In the genomic region with DNA sequence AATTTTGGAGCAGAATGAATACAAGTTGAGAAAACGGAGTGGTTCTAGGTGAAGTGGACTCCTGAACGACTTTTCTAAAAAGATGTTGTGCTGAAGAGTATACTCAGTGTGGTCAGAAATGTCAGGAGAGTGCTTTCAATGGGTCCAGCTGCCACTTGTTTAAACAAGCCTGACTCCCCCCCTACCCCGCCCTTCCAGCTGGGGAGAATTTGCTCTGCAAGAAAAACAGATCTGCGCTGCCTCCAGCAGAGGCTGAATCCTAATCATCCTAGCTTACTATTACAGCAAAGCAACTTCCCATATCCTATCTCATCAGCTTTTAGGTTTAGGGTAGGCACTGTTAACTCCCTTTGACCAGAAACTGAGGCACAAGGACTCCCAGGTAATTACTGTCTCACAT, we compare ENCODE assay signal across 12 cellular contexts. TPM values are rescaled to one million over a fixed set of nuclear protein-coding genes. Genes with fewer than 3 reads are reported as not detected.
DNase-seq lines count a peak whose midpoint lies in the region; ATAC-seq and TF ChIP-seq lines count a peak whose summit lies in the region.
"Had no signal": no experiment of that assay in that cellular context is flagged by ENCODE, and none has a peak within 500 bp of the region (broad histone marks: within the 10 kb centered on the region; RNA-seq: fewer than 3 reads in every experiment).

No MANE protein-coding gene starts in this region.

- H3K4me1 ChIP-seq in ES-I3 (ENCODE audit: insufficient read depth, low read length) (no peaks in the 10 kb centered on the region), left ventricle myocardium inferior (peaks cover 9% of the 10 kb centered on the region)

- H3K27ac Mint-ChIP-seq in nephron = peak overlapping the region in 1 of 3 experiments; percentile 87
- H3K27ac Mint-ChIP-seq in natural killer cell treated with Interleukin-12 subunit alpha and Interleukin-12 subunit beta and Interleukin-15 and Interleukin-18, amount 100 ng/mL, for 72 hours = no peak overlapping the region
- H3K27ac Mint-ChIP-seq: stimulated activated naive CD8-positive, alpha-beta T cell treated with anti-CD3 and anti-CD28 coated beads, Interleukin-15, Interleukin-2, amounts not matched to agents 100 ng/mL and 50 ng/mL, for 24 hours had no signal

- no peak for ATAC-seq in natural killer cell treated with Interleukin-12 subunit alpha and Interleukin-12 subunit beta and Interleukin-15 and Interleukin-18, amount 100 ng/mL, for 72 hours
- no peak for ATAC-seq in HG03175 (IDR thresholded peaks at IDR 0.05; ENCODE audit: unreplicated experiment)
- no peak for ATAC-seq in omental fat pad (ENCODE audit: low FRiP score)

- peaks cover 35% of the 10 kb centered on the region for H3K9me3 Mint-ChIP-seq in nephron
- H3K9me3 Mint-ChIP-seq in natural killer cell treated with Interleukin-12 subunit alpha and Interleukin-12 subunit beta and Interleukin-15 and Interleukin-18, amount 100 ng/mL, for 72 hours = peaks cover 3% of the 10 kb centered on the region
- H3K9me3 Mint-ChIP-seq: stimulated activated naive CD8-positive, alpha-beta T cell treated with anti-CD3 and anti-CD28 coated beads, Interleukin-15, Interleukin-2, amounts not matched to agents 100 ng/mL and 50 ng/mL, for 24 hours had no signal

- H3K27me3 ChIP-seq in left ventricle myocardium inferior (ENCODE audit: low read depth) = peaks cover 22% of the 10 kb centered on the region

- no peak overlapping the region for H3K4me3 ChIP-seq in left ventricle myocardium inferior

- H3K9me3 ChIP-seq in ES-I3 (ENCODE audit: control insufficient read depth, insufficient read depth, low read length) (no peaks in the 10 kb centered on the region), left ventricle myocardium inferior (replicated peaks) (no peaks in the 10 kb centered on the region)
- H3K9me3 ChIP-seq: neutrophil had no signal

- H3K9ac ChIP-seq in ES-I3 (ENCODE audit: low read depth, low read length) = peak overlapping the region; percentile 46; the same call in 1 of the 2 replicates

- H3K36me3 ChIP-seq in ES-I3 (ENCODE audit: insufficient read depth, low read length) = no peaks in the 10 kb centered on the region
- no peaks in the 10 kb centered on the region for H3K36me3 ChIP-seq in left ventricle myocardium inferior
- H3K36me3 ChIP-seq: neutrophil had no signal

- H3K4me3 Mint-ChIP-seq in nephron = peak overlapping the region in 2 of 3 experiments; percentile 62 to 76
- H3K4me3 Mint-ChIP-seq in natural killer cell treated with Interleukin-12 subunit alpha and Interleukin-12 subunit beta and Interleukin-15 and Interleukin-18, amount 100 ng/mL, for 72 hours = no peak overlapping the region
- H3K4me3 Mint-ChIP-seq: stimulated activated naive CD8-positive, alpha-beta T cell treated with anti-CD3 and anti-CD28 coated beads, Interleukin-15, Interleukin-2, amounts not matched to agents 100 ng/mL and 50 ng/mL, for 24 hours had no signal

- no peaks in the 10 kb centered on the region for H3K4me1 Mint-ChIP-seq in nephron
- no peaks in the 10 kb centered on the region for H3K4me1 Mint-ChIP-seq in natural killer cell treated with Interleukin-12 subunit alpha and Interleukin-12 subunit beta and Interleukin-15 and Interleukin-18, amount 100 ng/mL, for 72 hours (ENCODE audit: low read depth in 2 of 2)

- TF ChIP-seq CTCF in nephron (IDR thresholded peaks at IDR 0.05; ENCODE audit: unreplicated experiment in 3 of 3) (no peak), left ventricle myocardium inferior (IDR thresholded peaks at IDR 0.05; ENCODE audit: borderline replicate concordance) (no peak), omental fat pad (IDR thresholded peaks at IDR 0.05) (no peak)

- peaks cover 47% of the 10 kb centered on the region for H3K27me3 Mint-ChIP-seq in nephron (ENCODE audit: low read depth)
- H3K27me3 Mint-ChIP-seq in natural killer cell treated with Interleukin-12 subunit alpha and Interleukin-12 subunit beta and Interleukin-15 and Interleukin-18, amount 100 ng/mL, for 72 hours = peaks cover 19 to 22% of the 10 kb centered on the region in 2 donors

- H3K36me3 Mint-ChIP-seq in nephron (ENCODE audit: low read depth) = no peaks in the 10 kb centered on the region
- H3K36me3 Mint-ChIP-seq in natural killer cell treated with Interleukin-12 subunit alpha and Interleukin-12 subunit beta and Interleukin-15 and Interleukin-18, amount 100 ng/mL, for 72 hours = no peaks in the 10 kb centered on the region

- no peak overlapping the region for H3K27ac ChIP-seq in left ventricle myocardium inferior (replicated peaks)
- H3K27ac ChIP-seq: neutrophil had no signal

- intact Hi-C loops in left ventricle myocardium inferior (cut with micrococcal nuclease) = no loop called here

- DNase-seq in NCI-H146 treated with DMSO at 0.1 percent for 48 hours (lab: John Stamatoyannopoulos, UW; ENCODE audit: unreplicated experiment) (peak; percentile 41), SW480 (ENCODE audit: low spot score) (peak; percentile 7), left ventricle myocardium inferior (no peak), omental fat pad (ENCODE audit: low spot score) (no peak)
- DNase-seq in natural killer cell treated with Interleukin-12 subunit alpha and Interleukin-12 subunit beta and Interleukin-15 and Interleukin-18, amount 100 ng/mL, for 72 hours (ENCODE audit: low spot score) = no peak
- DNase-seq: EL, NCI-H1436 treated with DMSO at 0.1 percent for 48 hours had no signal

RNA-seq across cellular contexts. Expression of a gene that starts 1.9 kb away (rescaled TPM):
- under 1 TPM in 1 of 2 donors, not detected in 1; 0.17 TPM for total RNA-seq in natural killer cell treated with Interleukin-12 subunit alpha and Interleukin-12 subunit beta and Interleukin-15 and Interleukin-18, amount 100 ng/mL, for 72 hours
- total RNA-seq in left ventricle myocardium inferior (not detected), omental fat pad (under 1 TPM in 3 of 4 donors, not detected in 1; 0.24 to 0.37 (median 0.25) TPM)

Comparison
In these comparisons a context has a peak if more than half of its experiments do, and no peak if none do; other contexts are left out.
1. DNase-seq: peak in NCI-H146 treated with DMSO at 0.1 percent for 48 hours (single experiment) and SW480 (single experiment); none in natural killer cell treated with Interleukin-12 subunit alpha and Interleukin-12 subunit beta and Interleukin-15 and Interleukin-18, amount 100 ng/mL, for 72 hours (single experiment), left ventricle myocardium inferior (single experiment) and omental fat pad (single experiment).